Comparison of ENCODE assay signal across 15 cellular contexts in genomic region chr18:46388295-46388694, GRCh38.
"Had no signal": no experiment of that assay in that cellular context is flagged by ENCODE, and none has a peak within 500 bp of the region (broad histone marks: within the 10 kb centered on the region; RNA-seq: fewer than 3 reads in every experiment).

No MANE protein-coding gene starts in this region.

- H3K27ac ChIP-seq: neutrophil, upper lobe of right lung had no signal

- H3K4me3 ChIP-seq: esophagus muscularis mucosa, upper lobe of right lung had no signal

- H3K36me3 ChIP-seq: esophagus muscularis mucosa, neutrophil, upper lobe of right lung had no signal

- H3K27me3 ChIP-seq: esophagus muscularis mucosa, upper lobe of right lung had no signal

- H3K9me3 ChIP-seq: esophagus muscularis mucosa, neutrophil, upper lobe of right lung had no signal

- ATAC-seq: activated T-cell treated with anti-CD3 and anti-CD28 coated beads, Interleukin-2, amount 50 U/mL, for 4 hours; effector memory CD8-positive, alpha-beta T cell; stimulated activated naive B cell treated with anti-CD40 and anti-IgM and Interleukin-4, amounts not matched to agents 10 μg/mL and 1 μg/mL and 100 μg/mL, for 72 hours had no signal

- DNase-seq: activated CD4-positive, alpha-beta memory T cell treated with anti-CD3 and anti-CD28 coated beads for 36 hours; activated CD4-positive, CD25-positive, alpha-beta regulatory T cell treated with anti-CD3 and anti-CD28 coated beads, Interleukin-2, amount 50 U/mL, for 72 hours; activated gamma-delta T cell; activated T-cell treated with anti-CD3 and anti-CD28 coated beads, Interleukin-2, amount 50 U/mL, for 4 hours; amygdala; cerebellar nuclear complex; effector memory CD8-positive, alpha-beta T cell; foreskin fibroblast; islet precursor cell; stimulated activated CD4-positive, alpha-beta T cell treated with anti-CD3 and anti-CD28 coated beads, Interleukin-2, amount 100 ng/mL, for 24 hours; stimulated activated naive B cell treated with anti-CD40 and anti-IgM and Interleukin-4, amounts not matched to agents 10 μg/mL and 1 μg/mL and 100 μg/mL, for 72 hours; SW 1271; upper lobe of right lung had no signal
